In genomic region chr3:139561959-139562676, GRCh38 we compare ENCODE assay signal across 8 cellular contexts. TPM values are rescaled to one million over a fixed set of nuclear protein-coding genes. Genes with fewer than 3 reads are reported as not detected.
DNase-seq lines count a peak whose midpoint lies in the region; ATAC-seq and TF ChIP-seq lines count a peak whose summit lies in the region.

No MANE protein-coding gene starts in this region.

- H3K9me3 ChIP-seq in Panc1 (ENCODE audit: control insufficient read depth, insufficient read depth, low read depth, low read length) (no peaks in the 10 kb centered on the region), sigmoid colon (no peaks in the 10 kb centered on the region)

- H3K27me3 ChIP-seq in Panc1 (ENCODE audit: control insufficient read depth, insufficient read depth, low read length): no peaks in the 10 kb centered on the region
- H3K27me3 ChIP-seq in foreskin keratinocyte: no peaks in the 10 kb centered on the region
- no peaks in the 10 kb centered on the region for H3K27me3 ChIP-seq in sigmoid colon

- no peak for TF ChIP-seq EP300 in sigmoid colon (IDR thresholded peaks at IDR 0.05)

- H3K4me1 ChIP-seq in Panc1 (ENCODE audit: control insufficient read depth, insufficient read depth, low read length) (peaks cover 3% of the 10 kb centered on the region), foreskin keratinocyte (peaks cover 10% of the 10 kb centered on the region), sigmoid colon (no peaks in the 10 kb centered on the region)

- no peak for TF ChIP-seq POLR2A in sigmoid colon (IDR thresholded peaks at IDR 0.05)

- WGBS in sigmoid colon, 2 donors: 52 to 63% methylated on average over 1 of the region's 1 CpG

- H3K36me3 ChIP-seq in Panc1 (ENCODE audit: control insufficient read depth, insufficient read depth, low read length) (no peaks in the 10 kb centered on the region), sigmoid colon (no peaks in the 10 kb centered on the region)

- H3K4me3 ChIP-seq in Panc1 (ENCODE audit: low read depth in 2 of 2, low read length in 2 of 2) (no peak overlapping the region), sigmoid colon (no peak overlapping the region)

- POLR2A ChIA-PET in Panc1 (lab: Charles Lee): no interaction called here

- in situ Hi-C loops in Panc1 (cut with HindIII; ENCODE audit: low pct_unique_long_range_greater_than_20kb, low sequenced_read_pairs): no loop called here

- CTCF ChIA-PET in Panc1 (lab: Charles Lee): interaction anchor here (0.6 to 2.0 kb wide), 3 partner anchors 134 to 208 kb away, joined by 4 to 13 read pairs (median 5); no protein-coding TSS in a partner anchor

- intact Hi-C loops in Panc1 (cut with micrococcal nuclease; ENCODE audit: unreplicated experiment): loop anchor here (1.0 kb wide), 1 partner anchor 135 kb away; no protein-coding TSS in a partner anchor
- intact Hi-C loops in sigmoid colon (cut with DNase I): loop anchor here (5.0 kb wide), 1 partner anchor 135 kb away; no protein-coding TSS in a partner anchor

- peak; percentile 47 for ATAC-seq in HG02642 (IDR thresholded peaks at IDR 0.05; ENCODE audit: poor library complexity, unreplicated experiment)
- peak; percentile 92 for ATAC-seq in Panc1
- peak; percentile 64 for ATAC-seq in foreskin keratinocyte
- no peak for ATAC-seq in HG03095 (IDR thresholded peaks at IDR 0.05; ENCODE audit: unreplicated experiment)
- no peak for ATAC-seq in HG03175 (IDR thresholded peaks at IDR 0.05; ENCODE audit: unreplicated experiment)

- TF ChIP-seq CTCF in Panc1 (IDR thresholded peaks at IDR 0.05) (peak; percentile 90), foreskin keratinocyte (conservative IDR thresholded peaks at IDR 0.05) (peak; percentile 92), sigmoid colon (IDR thresholded peaks at IDR 0.05) (peak in 3 of 4 experiments; percentile 44 to 47 (median 46))

- DNase-seq in CD1c-positive myeloid dendritic cell (ENCODE audit: extremely low spot score) (peak; percentile 9), Panc1 (ENCODE audit: low read depth, low spot score) (peak; percentile 8), foreskin keratinocyte (peak in 1 of 2 donors; percentile 52), sigmoid colon (no peak), HUDEP-2 (lab: John Stamatoyannopoulos, UW; ENCODE audit: unreplicated experiment in 76 of 76) (no peak)

- no TSS peak for BruUV-seq in Panc1 (replicated peaks; lab: Mats Ljungman, UMichigan)

- H3K27ac ChIP-seq in Panc1 (ENCODE audit: low read length) (no peak overlapping the region), foreskin keratinocyte (no peak overlapping the region), sigmoid colon (no peak overlapping the region)

RNA-seq across cellular contexts. Expression of gene RBP1, which starts 22.6 kb away (rescaled TPM):
- 18.6 TPM for total RNA-seq in Panc1 (2021; ENCODE audit: unreplicated experiment)
- polyA plus RNA-seq in Panc1 (2012; ENCODE audit: insufficient read length): 83.7 TPM
- 37.5 and 137 TPM in 2 replicates for total RNA-seq in foreskin keratinocyte
- polyA plus RNA-seq in foreskin keratinocyte: 59.8 and 303 TPM in 2 replicates
- 10 to 100 TPM in 3 of 4 donors, 1 to 10 TPM in 1; 7.5 to 32.7 (median 10.5) TPM for total RNA-seq in sigmoid colon
- polyA plus RNA-seq in sigmoid colon: 10 to 100 TPM; 15.4 to 17.8 (median 16.8) TPM

Comparison
In these comparisons a context has a peak if more than half of its experiments do, and no peak if none do; other contexts are left out.
1. DNase-seq: peak in CD1c-positive myeloid dendritic cell (single experiment) and Panc1 (single experiment); none in sigmoid colon (single experiment) and HUDEP-2 (0 of 76).
2. ATAC-seq: peak in HG02642 (single experiment), Panc1 (single experiment) and foreskin keratinocyte (single experiment); none in HG03095 (single experiment) and HG03175 (single experiment).
3. Peak in every context shown above with its lines, with median percentiles within 50 percentile points of each other: CTCF ChIP-seq.